ENCODE assay signal across 15 cellular contexts in genomic region chr15:63858881-63859280, GRCh38. TPM values are rescaled to one million over a fixed set of nuclear protein-coding genes. Genes with fewer than 3 reads are reported as not detected.
DNase-seq lines count a peak whose midpoint lies in the region; ATAC-seq and TF ChIP-seq lines count a peak whose summit lies in the region.
"Had no signal": no experiment of that assay in that cellular context is flagged by ENCODE, and none has a peak within 500 bp of the region (broad histone marks: within the 10 kb centered on the region; RNA-seq: fewer than 3 reads in every experiment).

No MANE protein-coding gene starts in this region.

- H3K27ac ChIP-seq in breast epithelium (peak overlapping the region; percentile 26 to 71), mammary epithelial cell (ENCODE audit: insufficient read depth, low read depth, low read length) (no peak overlapping the region), right cardiac atrium (ENCODE audit: low read length) (peak overlapping the region; percentile 36), RWPE1 (no peak overlapping the region)
- H3K27ac ChIP-seq: lower lobe of right lung, pancreas, VCaP had no signal

- in situ Hi-C loops in mammary epithelial cell (cut with MboI; ENCODE audit: low sequenced_read_pairs in 2 of 2) (no loop called here), astrocyte of the spinal cord (cut with HindIII; ENCODE audit: low sequenced_read_pairs) (no loop called here)

- dilution Hi-C loops in mammary epithelial cell (cut with HindIII; ENCODE audit: low sequenced_read_pairs): no loop called here

- DNase-seq in breast epithelium (ENCODE audit: low spot score in 2 of 2): no peak
- no peak for DNase-seq in mammary epithelial cell
- peak; percentile 43 for DNase-seq in astrocyte of the spinal cord (ENCODE audit: low read depth, low spot score)
- DNase-seq in right cardiac atrium: peak in 1 of 3 donors; percentile 23
- no peak for DNase-seq in type B pancreatic cell (ENCODE audit: extremely low spot score, unreplicated experiment)
- no peak for DNase-seq in RWPE1 (ENCODE audit: low spot score)
- DNase-seq in iPS-NIHi11 (ENCODE audit: low spot score): no peak
- no peak for DNase-seq in BE2C
- DNase-seq: cortex of kidney; lower lobe of right lung; pancreas; Peyer's patch; stimulated activated CD4-positive, alpha-beta T cell treated with anti-CD3 and anti-CD28 coated beads, Interleukin-2, amount 100 ng/mL, for 24 hours had no signal

- POLR2A ChIA-PET in RWPE1 (lab: Yijun Ruan, JAX; ENCODE audit: low non-redundant PET): no interaction called here

- 40% methylated on average over 3 of the region's 3 CpGs for WGBS in mammary epithelial cell (ENCODE audit: low coverage, missing lambda C conversion rate)
- 35% methylated on average over 3 of the region's 3 CpGs for WGBS in right cardiac atrium

- H3K4me3 ChIP-seq in breast epithelium (no peak overlapping the region), mammary epithelial cell (replicated peaks in 1 of 3; ENCODE audit: insufficient read depth in 1 of 3, low read depth in 2 of 3, low read length in 3 of 3) (no peak overlapping the region), astrocyte of the spinal cord (ENCODE audit: low read depth, low read length) (no peak overlapping the region), right cardiac atrium (ENCODE audit: low read length) (no peak overlapping the region), BE2C (ENCODE audit: low read depth, low read length) (no peak overlapping the region)
- H3K4me3 ChIP-seq: lower lobe of right lung, pancreas, Peyer's patch had no signal

- no peaks in the 10 kb centered on the region for H3K27me3 ChIP-seq in breast epithelium
- H3K27me3 ChIP-seq in mammary epithelial cell (ENCODE audit: insufficient read depth, low read length): no peaks in the 10 kb centered on the region
- H3K27me3 ChIP-seq in right cardiac atrium (ENCODE audit: control insufficient read depth, insufficient read depth): no peaks in the 10 kb centered on the region
- H3K27me3 ChIP-seq in BE2C: no peaks in the 10 kb centered on the region
- H3K27me3 ChIP-seq: pancreas, Peyer's patch had no signal

- H3K36me3 ChIP-seq in breast epithelium (no peaks in the 10 kb centered on the region), mammary epithelial cell (ENCODE audit: insufficient read depth, low read length) (no peaks in the 10 kb centered on the region), BE2C (no peaks in the 10 kb centered on the region)
- H3K36me3 ChIP-seq: lower lobe of right lung, pancreas, Peyer's patch had no signal

- no peaks in the 10 kb centered on the region for H3K9me3 Mint-ChIP-seq in type B pancreatic cell
- H3K9me3 Mint-ChIP-seq: stimulated activated effector memory CD8-positive, alpha-beta T cell treated with anti-CD3 and anti-CD28 coated beads, Interleukin-12 subunit alpha, Interleukin-12 subunit beta, amount 100 ng/mL, for 72 hours had no signal

- H3K27ac Mint-ChIP-seq in type B pancreatic cell: peak overlapping the region; percentile 83

- no peaks in the 10 kb centered on the region for H3K79me2 ChIP-seq in mammary epithelial cell (ENCODE audit: insufficient read depth, low read length)

- H3K4me1 Mint-ChIP-seq in type B pancreatic cell (ENCODE audit: unreplicated experiment): peaks cover 22% of the 10 kb centered on the region

- H3K27me3 Mint-ChIP-seq in type B pancreatic cell: no peaks in the 10 kb centered on the region

- no peak overlapping the region for H3K9ac ChIP-seq in mammary epithelial cell (ENCODE audit: insufficient read depth, low read length)

- intact Hi-C loops in breast epithelium (cut with DNase I; ENCODE audit: low total_unique reads): no loop called here
- intact Hi-C loops in mammary epithelial cell (cut with micrococcal nuclease): no loop called here
- intact Hi-C loops in right cardiac atrium (cut with DNase I): no loop called here

- H3K4me3 Mint-ChIP-seq in type B pancreatic cell: no peak overlapping the region
- H3K4me3 Mint-ChIP-seq: stimulated activated effector memory CD8-positive, alpha-beta T cell treated with anti-CD3 and anti-CD28 coated beads, Interleukin-12 subunit alpha, Interleukin-12 subunit beta, amount 100 ng/mL, for 72 hours had no signal

- H3K4me1 ChIP-seq in breast epithelium (peaks cover 0 to 4% of the 10 kb centered on the region in 2 donors), mammary epithelial cell (ENCODE audit: insufficient read depth, low read length) (peaks cover 13% of the 10 kb centered on the region), right cardiac atrium (ENCODE audit: control insufficient read depth, insufficient read depth, low read length) (peaks cover 9% of the 10 kb centered on the region), BE2C (peaks cover 2% of the 10 kb centered on the region; the same call in 1 of the 2 replicates)
- H3K4me1 ChIP-seq: lower lobe of right lung, pancreas, Peyer's patch had no signal

- TF ChIP-seq POLR2A in breast epithelium (IDR thresholded peaks at IDR 0.05): no peak

- TF ChIP-seq CTCF in breast epithelium (IDR thresholded peaks at IDR 0.05) (no peak), mammary epithelial cell (conservative IDR thresholded peaks at IDR 0.05 in 1 of 2, IDR thresholded peaks at IDR 0.05 in 1 of 2; ENCODE audit: extremely low read depth in 1 of 2, insufficient read depth in 1 of 2, low read depth in 1 of 2, low read length in 2 of 2) (no peak), astrocyte of the spinal cord (IDR thresholded peaks at IDR 0.05; ENCODE audit: low read depth, low read length) (no peak), type B pancreatic cell (conservative IDR thresholded peaks at IDR 0.05) (no peak), RWPE1 (conservative IDR thresholded peaks at IDR 0.05; ENCODE audit: low read depth) (no peak), BE2C (IDR thresholded peaks at IDR 0.05; ENCODE audit: low read depth, low read length) (no peak)

- no TSS peak for BruUV-seq in mammary epithelial cell (replicated peaks; lab: Mats Ljungman, UMichigan)

- H3K36me3 Mint-ChIP-seq in type B pancreatic cell: no peaks in the 10 kb centered on the region
- H3K36me3 Mint-ChIP-seq: stimulated activated effector memory CD8-positive, alpha-beta T cell treated with anti-CD3 and anti-CD28 coated beads, Interleukin-12 subunit alpha, Interleukin-12 subunit beta, amount 100 ng/mL, for 72 hours had no signal

- CTCF ChIA-PET in mammary epithelial cell (lab: Charles Lee; ENCODE audit: low non-redundant PET): no interaction called here
- CTCF ChIA-PET in RWPE1 (lab: Yijun Ruan, JAX): interaction anchor here (0.6 kb wide), 1 partner anchor 233 kb away, joined by 4 read pairs; no protein-coding TSS in a partner anchor

- no peaks in the 10 kb centered on the region for H4K20me1 ChIP-seq in mammary epithelial cell (ENCODE audit: insufficient read depth, low read length)

- H3K4me2 ChIP-seq in mammary epithelial cell (ENCODE audit: insufficient read depth, low read depth, low read length): no peak overlapping the region

- H2AFZ ChIP-seq in mammary epithelial cell (ENCODE audit: low read depth, low read length): no peak overlapping the region

- ATAC-seq in right cardiac atrium: peak; percentile 57 to 72
- ATAC-seq: lower lobe of right lung; pancreas; stimulated activated effector memory CD8-positive, alpha-beta T cell treated with anti-CD3 and anti-CD28 coated beads, Interleukin-12 subunit alpha, Interleukin-12 subunit beta, amount 100 ng/mL, for 72 hours had no signal

- no peaks in the 10 kb centered on the region for H3K9me3 ChIP-seq in breast epithelium
- no peaks in the 10 kb centered on the region for H3K9me3 ChIP-seq in mammary epithelial cell (replicated peaks; ENCODE audit: insufficient read depth, low read length)
- H3K9me3 ChIP-seq in right cardiac atrium (ENCODE audit: control insufficient read depth, low read length): no peaks in the 10 kb centered on the region
- H3K9me3 ChIP-seq in BE2C: no peaks in the 10 kb centered on the region; the same call in 1 of the 2 replicates
- H3K9me3 ChIP-seq: lower lobe of right lung, pancreas, Peyer's patch had no signal

RNA-seq across cellular contexts. Expression of gene HERC1, which starts 25.1 kb away (rescaled TPM):
- total RNA-seq in breast epithelium: 100 to 1,000 TPM; 110 to 124 (median 114) TPM
- total RNA-seq in mammary epithelial cell: 10 to 100 TPM; 40.1 to 80.5 TPM
- 10.7 TPM for polyA plus RNA-seq in mammary epithelial cell
- polyA minus RNA-seq in mammary epithelial cell: 166 TPM
- 10 to 100 TPM; 83.8 to 98.6 (median 85.8) TPM for total RNA-seq in right cardiac atrium
- polyA plus RNA-seq in right cardiac atrium: 47.7 TPM
- 62.6 and 80.7 TPM in 2 replicates for total RNA-seq in type B pancreatic cell (ENCODE audit: low replicate concordance)
- polyA plus RNA-seq in BE2C (2012; ENCODE audit: insufficient read depth, insufficient read length, low read depth): 44.6 TPM

Comparison
In these comparisons a context has a peak if more than half of its experiments do, and no peak if none do; other contexts are left out.
1. H3K27ac ChIP-seq: peak in breast epithelium (2 of 2) and right cardiac atrium (single experiment); none in mammary epithelial cell (single experiment) and RWPE1 (single experiment).